8 cellular contexts compared by ENCODE assay signal in genomic region chr3:51799879-51800757, GRCh38. TPM values are rescaled to one million over a fixed set of nuclear protein-coding genes. Genes with fewer than 3 reads are reported as not detected.
A peak's percentile ranks its signal among the peaks of the same experiment; 100 is the strongest.
DNase-seq lines count a peak whose midpoint lies in the region; ATAC-seq and TF ChIP-seq lines count a peak whose summit lies in the region.

No MANE protein-coding gene starts in this region.

- WGBS in endodermal cell (ENCODE audit: insufficient coverage in 1 of 2, insufficient read length in 1 of 2), 2 experiments, result 25% methylated on average over 2 of the region's 3 CpGs

- TF ChIP-seq CTCF in RWPE2 (IDR thresholded peaks at IDR 0.05; ENCODE audit: poor library complexity, severe bottlenecking) (peak; percentile 88), endodermal cell (conservative IDR thresholded peaks at IDR 0.05) (peak; percentile 93)

- H3K4me1 ChIP-seq in HUES6 (ENCODE audit: control insufficient read depth, insufficient read depth, low read length) (peaks cover 63% of the 10 kb centered on the region), RWPE2 (ENCODE audit: insufficient read depth, poor library complexity, severe bottlenecking) (no peaks in the 10 kb centered on the region), endodermal cell (ENCODE audit: control insufficient read depth, insufficient read depth, low read length) (peaks cover 7% of the 10 kb centered on the region)

- H3K4me3 ChIP-seq in HUES6 (ENCODE audit: low read depth, low read length) (no peak overlapping the region), RWPE2 (ENCODE audit: severe bottlenecking) (no peak overlapping the region), endodermal cell (ENCODE audit: low read length) (peak overlapping the region; percentile 85)

- DNase-seq in NCI-H748 (lab: John Stamatoyannopoulos, UW; ENCODE audit: unreplicated experiment) (peak; percentile 20), NCI-H748 treated with DMSO at 0.1 percent for 48 hours (lab: John Stamatoyannopoulos, UW) (no peak), RWPE2 (ENCODE audit: low spot score) (no peak), endodermal cell (peak; percentile 66), mucosa of gallbladder (ENCODE audit: low spot score) (peak; percentile 27)

- H3K9me3 Mint-ChIP-seq in endodermal cell, result no peaks in the 10 kb centered on the region

- H3K4me1 Mint-ChIP-seq in endodermal cell, result peaks cover 53% of the 10 kb centered on the region

- H3K27me3 Mint-ChIP-seq in endodermal cell (ENCODE audit: insufficient read depth), result no peaks in the 10 kb centered on the region

- H3K27me3 ChIP-seq in HUES6 (ENCODE audit: control insufficient read depth, insufficient read depth, low read length) (no peaks in the 10 kb centered on the region), RWPE2 (ENCODE audit: insufficient read depth, poor library complexity, severe bottlenecking) (no peaks in the 10 kb centered on the region), endodermal cell (ENCODE audit: control insufficient read depth, insufficient read depth, low read length, poor library complexity, severe bottlenecking) (no peaks in the 10 kb centered on the region)

- peak overlapping the region; percentile 95 for H3K27ac Mint-ChIP-seq in endodermal cell

- peak overlapping the region; percentile 61 for H3K4me3 Mint-ChIP-seq in endodermal cell

- H3K36me3 ChIP-seq in HUES6 (ENCODE audit: control insufficient read depth, insufficient read depth, low read length), result no peaks in the 10 kb centered on the region
- no peaks in the 10 kb centered on the region for H3K36me3 ChIP-seq in RWPE2 (ENCODE audit: low read depth)
- H3K36me3 ChIP-seq in endodermal cell (ENCODE audit: control insufficient read depth, insufficient read depth, low read length), result peaks cover 14% of the 10 kb centered on the region

- H3K27ac ChIP-seq in HUES6 (ENCODE audit: low read depth, low read length) (no peak overlapping the region), RWPE2 (ENCODE audit: poor library complexity, severe bottlenecking) (no peak overlapping the region), endodermal cell (ENCODE audit: low read depth, low read length) (no peak overlapping the region)

- ATAC-seq in RWPE2 (ENCODE audit: low read depth) (peak; percentile 60; the same call in 2 of the 3 replicates), GM18511 (IDR thresholded peaks at IDR 0.05; ENCODE audit: unreplicated experiment) (no peak), GM19351 (IDR thresholded peaks at IDR 0.05; ENCODE audit: unreplicated experiment) (no peak)

- H3K9me3 ChIP-seq in HUES6 (ENCODE audit: control insufficient read depth, insufficient read depth, low read depth, low read length) (no peaks in the 10 kb centered on the region), RWPE2 (ENCODE audit: severe bottlenecking) (no peaks in the 10 kb centered on the region), endodermal cell (ENCODE audit: control insufficient read depth, low read length) (peaks cover 14% of the 10 kb centered on the region)

- H3K36me3 Mint-ChIP-seq in endodermal cell (ENCODE audit: low read depth), result peaks cover 6% of the 10 kb centered on the region

- peak overlapping the region; percentile 10 for H3K9ac ChIP-seq in HUES6 (ENCODE audit: low read length)
- H3K9ac ChIP-seq in endodermal cell (ENCODE audit: extremely low read depth, low read length, poor library complexity, severe bottlenecking), result peak overlapping the region; percentile 75

RNA-seq across cellular contexts. Expression of gene IQCF6, which starts 21.1 kb away (rescaled TPM):
- total RNA-seq in endodermal cell (not detected), mucosa of gallbladder (not detected)
- not detected for polyA plus RNA-seq in endodermal cell (2013, experiment 1 of 2)
- not detected for polyA plus RNA-seq in endodermal cell (2013, experiment 2 of 2)

Comparison
In these comparisons a context has a peak if more than half of its experiments do, and no peak if none do; other contexts are left out.
1. DNase-seq: peak in NCI-H748 (single experiment), endodermal cell (single experiment) and mucosa of gallbladder (single experiment); none in NCI-H748 treated with DMSO at 0.1 percent for 48 hours (single experiment) and RWPE2 (single experiment).